Comparison of ENCODE assay signal across 8 cellular contexts in the genomic region with DNA sequence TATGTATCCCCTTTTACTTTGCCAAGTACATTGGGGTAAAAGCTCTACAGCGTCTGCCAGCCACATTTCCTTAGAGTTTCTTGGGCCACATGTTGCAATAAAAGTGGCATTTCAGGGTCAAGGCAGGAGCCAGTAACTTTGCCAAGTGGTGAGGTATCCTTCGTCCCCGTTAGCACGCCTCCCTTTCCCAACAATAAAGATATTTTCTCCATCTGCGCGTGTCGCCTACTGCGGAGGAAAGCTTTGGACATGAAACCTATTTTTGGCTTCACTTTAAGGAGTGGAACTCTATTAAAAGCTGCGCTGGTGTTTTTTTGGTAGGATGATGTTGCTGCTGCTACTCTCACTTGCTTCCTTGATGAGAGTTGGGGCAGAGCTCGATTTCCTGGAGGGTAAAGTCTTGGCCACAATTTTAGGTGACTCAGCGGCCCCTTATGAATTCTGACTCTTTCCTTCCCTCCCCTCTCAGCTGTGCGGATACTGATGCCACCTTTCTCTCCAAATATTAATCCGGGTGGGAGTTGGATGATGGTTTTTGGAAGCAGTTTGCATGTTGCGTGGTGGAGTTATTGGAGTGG. TPM values are rescaled to one million over a fixed set of nuclear protein-coding genes. Genes with fewer than 3 reads are reported as not detected.
DNase-seq lines count a peak whose midpoint lies in the region; ATAC-seq and TF ChIP-seq lines count a peak whose summit lies in the region.

No MANE protein-coding gene starts in this region.

- H3K36me3 Mint-ChIP-seq in activated CD4-positive, alpha-beta T cell treated with anti-CD3 and anti-CD28 coated beads for 36 hours (ENCODE audit: low read depth) = peaks cover 28% of the 10 kb centered on the region
- H3K36me3 Mint-ChIP-seq in endothelial cell (ENCODE audit: low read depth, unreplicated experiment) = peaks cover 12% of the 10 kb centered on the region

- H3K4me3 ChIP-seq in AG04449 (ENCODE audit: low read depth, low read length) = peak overlapping the region; percentile 97
- peak overlapping the region; percentile 78 to 94 for H3K4me3 ChIP-seq in muscle layer of duodenum (ENCODE audit: low read depth in 1 of 2, low read length in 2 of 2)
- H3K4me3 ChIP-seq in thoracic aorta = peak overlapping the region; percentile 93

- H3K9me3 ChIP-seq in muscle layer of duodenum (ENCODE audit: control insufficient read depth in 1 of 2, low read length in 2 of 2) (peaks cover 0 to 3% of the 10 kb centered on the region in 2 donors), thoracic aorta (no peaks in the 10 kb centered on the region)

- H3K27me3 ChIP-seq in muscle layer of duodenum (ENCODE audit: low read depth, low read length) (no peaks in the 10 kb centered on the region), thoracic aorta (replicated peaks; ENCODE audit: insufficient read depth) (no peaks in the 10 kb centered on the region)

- peak overlapping the region; percentile 99 for H3K27ac Mint-ChIP-seq in activated CD4-positive, alpha-beta T cell treated with anti-CD3 and anti-CD28 coated beads for 36 hours
- peak overlapping the region; percentile 88 for H3K27ac Mint-ChIP-seq in endothelial cell (ENCODE audit: unreplicated experiment)

- CTCF ChIA-PET in AG04449 (lab: Yijun Ruan, JAX) = interaction anchor here (0.5 to 2.2 kb wide), 4 partner anchors 14 to 221 kb away, joined by 3 to 5 read pairs (median 3); no protein-coding TSS in a partner anchor
- CTCF ChIA-PET in activated CD4-positive, alpha-beta T cell treated with anti-CD3 and anti-CD28 coated beads for 36 hours (lab: Charles Lee) = interaction anchor here (0.6 to 2.2 kb wide), 5 partner anchors 12 to 369 kb away, joined by 3 to 9 read pairs (median 4); no protein-coding TSS in a partner anchor

- H3K4me1 ChIP-seq in muscle layer of duodenum (ENCODE audit: control insufficient read depth in 1 of 2, insufficient read depth in 2 of 2, low read length in 2 of 2) (peaks cover 0 to 7% of the 10 kb centered on the region in 2 donors), thoracic aorta (ENCODE audit: control insufficient read depth in 1 of 2, low read depth in 2 of 2) (peaks cover 0 to 17% of the 10 kb centered on the region in 2 donors)

- H3K36me3 ChIP-seq in muscle layer of duodenum (ENCODE audit: control insufficient read depth in 1 of 2, insufficient read depth in 2 of 2, low read length in 2 of 2) (peaks cover 0 to 9% of the 10 kb centered on the region in 2 donors), thoracic aorta (no peaks in the 10 kb centered on the region)

- H3K4me1 Mint-ChIP-seq in activated CD4-positive, alpha-beta T cell treated with anti-CD3 and anti-CD28 coated beads for 36 hours = peaks cover 67% of the 10 kb centered on the region
- peaks cover 13% of the 10 kb centered on the region for H3K4me1 Mint-ChIP-seq in endothelial cell (ENCODE audit: unreplicated experiment)

- peaks cover 8% of the 10 kb centered on the region for H3K9me3 Mint-ChIP-seq in activated CD4-positive, alpha-beta T cell treated with anti-CD3 and anti-CD28 coated beads for 36 hours (ENCODE audit: low read depth)
- no peaks in the 10 kb centered on the region for H3K9me3 Mint-ChIP-seq in endothelial cell (ENCODE audit: unreplicated experiment)

- H3K4me3 Mint-ChIP-seq in activated CD4-positive, alpha-beta T cell treated with anti-CD3 and anti-CD28 coated beads for 36 hours = peak overlapping the region; percentile 89
- peak overlapping the region; percentile 92 for H3K4me3 Mint-ChIP-seq in endothelial cell (ENCODE audit: unreplicated experiment)

- TF ChIP-seq CTCF in AG04449 (IDR thresholded peaks at IDR 0.05; ENCODE audit: insufficient read depth, low read length, missing control alignments) = no peak
- no peak for TF ChIP-seq CTCF in endothelial cell (IDR thresholded peaks at IDR 0.05; ENCODE audit: unreplicated experiment)
- no peak for TF ChIP-seq CTCF in thoracic aorta (IDR thresholded peaks at IDR 0.05)

- intact Hi-C loops in activated CD4-positive, alpha-beta T cell treated with anti-CD3 and anti-CD28 coated beads for 36 hours (cut with DNase I, micrococcal nuclease) = loop anchor here (2.0 to 10.0 kb wide), 6 partner anchors 32 to 1191 kb away; a partner anchor contains a TSS

- H3K27ac ChIP-seq in muscle layer of duodenum (ENCODE audit: low read length) (peak overlapping the region; percentile 95), thoracic aorta (peak overlapping the region; percentile 96 to 99)

- no peaks in the 10 kb centered on the region for H3K27me3 Mint-ChIP-seq in activated CD4-positive, alpha-beta T cell treated with anti-CD3 and anti-CD28 coated beads for 36 hours
- peaks cover 5% of the 10 kb centered on the region for H3K27me3 Mint-ChIP-seq in endothelial cell (ENCODE audit: unreplicated experiment)

- peak; percentile 14 for ATAC-seq in GM18907 (IDR thresholded peaks at IDR 0.05; ENCODE audit: unreplicated experiment)
- ATAC-seq in activated CD4-positive, alpha-beta T cell treated with anti-CD3 and anti-CD28 coated beads for 36 hours = peak; percentile 50
- ATAC-seq in thoracic aorta (ENCODE audit: insufficient number of reproducible peaks, low FRiP score, low read depth) = peak; percentile 65

- no peak for DNase-seq in AG04449 (ENCODE audit: low read depth, low spot score)
- peak; percentile 76 for DNase-seq in HT1080 (ENCODE audit: low read depth)
- peak; percentile 58 for DNase-seq in activated CD4-positive, alpha-beta T cell treated with anti-CD3 and anti-CD28 coated beads for 36 hours
- no peak for DNase-seq in endothelial cell (ENCODE audit: low spot score)
- DNase-seq in thoracic aorta (ENCODE audit: low spot score) = peak; percentile 25
- DNase-seq in midbrain (lab: John Stamatoyannopoulos, UW) = no peak

- POLR2A ChIA-PET in AG04449 (lab: Yijun Ruan, JAX) = interaction anchor here (0.6 to 1.5 kb wide), 5 partner anchors 18 to 681 kb away, joined by 3 to 5 read pairs (median 4); no protein-coding TSS in a partner anchor
- POLR2A ChIA-PET in activated CD4-positive, alpha-beta T cell treated with anti-CD3 and anti-CD28 coated beads for 36 hours (lab: Charles Lee) = interaction anchor here (0.5 to 1.3 kb wide), 2 partner anchors 62 to 255 kb away, joined by 3 to 4 read pairs; no protein-coding TSS in a partner anchor

RNA-seq across cellular contexts. Expression of a gene that starts 0.9 kb away (rescaled TPM):
- total RNA-seq in HT1080 (2014; rRNA removed; shearing (Covaris generic)) = 12.6 and 20.0 TPM in 2 replicates
- polyA plus RNA-seq in HT1080 (2015; cell fraction: cytosol; rRNA removed) = 30.2 and 34.7 TPM in 2 replicates
- polyA plus RNA-seq in HT1080 (2015; cell fraction: nucleus; rRNA removed) = 16.0 and 21.1 TPM in 2 replicates
- total RNA-seq in activated CD4-positive, alpha-beta T cell treated with anti-CD3 and anti-CD28 coated beads for 36 hours = 10 to 100 TPM; 13.9 to 16.0 TPM
- total RNA-seq in endothelial cell (ENCODE audit: unreplicated experiment) (12.3 TPM), thoracic aorta (10 to 100 TPM; 26.6 to 27.6 TPM)

Comparison
In these comparisons a context has a peak if more than half of its experiments do, and no peak if none do; other contexts are left out.
1. DNase-seq: peak in HT1080 (single experiment), activated CD4-positive, alpha-beta T cell treated with anti-CD3 and anti-CD28 coated beads for 36 hours (single experiment) and thoracic aorta (single experiment); none in AG04449 (single experiment), endothelial cell (single experiment) and midbrain (single experiment).
2. ATAC-seq: peak in every context shown above with its lines; median percentile 65 in thoracic aorta; 50 in activated CD4-positive, alpha-beta T cell treated with anti-CD3 and anti-CD28 coated beads for 36 hours; 14 in GM18907.
3. Peak in every context shown above with its lines, with median percentiles within 50 percentile points of each other: H3K4me3 ChIP-seq.